In the genomic region with DNA sequence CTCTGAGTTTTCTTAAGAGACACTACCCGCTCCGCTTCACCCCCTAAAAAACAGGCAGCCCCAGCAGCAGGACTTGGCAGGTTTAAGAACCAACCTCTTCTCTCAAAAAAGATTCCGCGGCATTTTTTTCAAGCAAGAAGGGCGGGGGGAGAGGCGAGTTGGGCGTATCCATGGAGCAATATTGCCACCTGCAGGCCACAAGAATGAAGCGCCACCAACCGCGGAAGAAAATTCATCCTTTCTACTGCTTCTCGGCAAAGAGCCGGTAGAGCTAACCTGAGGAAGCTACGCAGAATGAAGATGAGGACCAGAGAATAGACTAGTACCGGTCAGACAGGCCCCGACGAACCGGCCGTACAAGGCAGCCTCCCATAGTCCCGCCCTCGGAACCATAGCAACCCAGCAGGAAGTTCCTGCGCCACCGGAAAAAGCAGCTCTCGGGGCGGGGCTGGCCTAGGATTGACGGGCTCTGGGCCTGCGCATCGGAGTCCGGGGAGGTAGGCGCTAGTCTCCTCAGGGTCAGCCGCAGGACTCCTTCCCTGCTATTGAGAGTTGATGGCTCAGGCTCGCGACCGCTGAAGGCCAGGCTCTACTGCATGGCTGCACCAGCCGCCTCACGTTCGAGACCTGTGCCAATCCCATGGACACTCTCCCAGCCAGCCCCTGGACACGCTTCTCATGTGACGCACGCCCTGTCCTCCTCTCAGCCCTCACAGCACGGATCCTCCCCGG, we compare ENCODE assay signal across 8 cellular contexts.
DNase-seq lines count a peak whose midpoint lies in the region; ATAC-seq lines count a peak whose summit lies in the region.

No MANE protein-coding gene starts in this region.

- DNase-seq in SIG-M5 treated with dmso at 0.1 percent for 504 hours (lab: John Stamatoyannopoulos, UW; ENCODE audit: unreplicated experiment) (peak; percentile 76), SIG-M5 (lab: John Stamatoyannopoulos, UW) (no peak), NCI-H187 treated with DMSO at 0.1 percent for 48 hours (lab: John Stamatoyannopoulos, UW) (peak; percentile 6), T-helper 9 cell (peak; percentile 89), astrocyte of the hippocampus (ENCODE audit: low read depth, low spot score) (peak; percentile 94), hepatic stellate cell (ENCODE audit: low spot score) (peak; percentile 83), retina (peak; percentile 98)

- ATAC-seq in HG02973 (IDR thresholded peaks at IDR 0.05; ENCODE audit: unreplicated experiment), result peak; percentile 97
